8 cellular contexts compared by ENCODE assay signal in genomic region chr10:26881600-26882331, GRCh38. TPM values are rescaled to one million over a fixed set of nuclear protein-coding genes. Genes with fewer than 3 reads are reported as not detected.
A peak's percentile ranks its signal among the peaks of the same experiment; 100 is the strongest.
DNase-seq lines count a peak whose midpoint lies in the region; ATAC-seq and TF ChIP-seq lines count a peak whose summit lies in the region.

No MANE protein-coding gene starts in this region.

- no peaks in the 10 kb centered on the region for H3K9me3 Mint-ChIP-seq in endodermal cell

- no peak overlapping the region for H3K4me3 ChIP-seq in PC-3 (ENCODE audit: low read length)
- H3K4me3 ChIP-seq in endodermal cell (ENCODE audit: low read length), result no peak overlapping the region
- no peak overlapping the region for H3K4me3 ChIP-seq in mesendoderm (ENCODE audit: low read length)

- H2BK15ac ChIP-seq in mesendoderm (replicated peaks; ENCODE audit: low read depth), result no peak overlapping the region

- no peak overlapping the region for H2BK5ac ChIP-seq in mesendoderm (ENCODE audit: low read length)

- no peaks in the 10 kb centered on the region for H3K79me2 ChIP-seq in PC-3 (ENCODE audit: low read length)
- no peaks in the 10 kb centered on the region for H3K79me2 ChIP-seq in mesendoderm (ENCODE audit: control insufficient read depth, insufficient read depth, low read length)

- no peak overlapping the region for H2AK5ac ChIP-seq in mesendoderm (ENCODE audit: low read length)

- H4K5ac ChIP-seq in mesendoderm (ENCODE audit: low read length), result no peak overlapping the region

- no peaks in the 10 kb centered on the region for H3K4me1 ChIP-seq in PC-3 (ENCODE audit: insufficient read depth, low read length)
- no peaks in the 10 kb centered on the region for H3K4me1 ChIP-seq in endodermal cell (ENCODE audit: control insufficient read depth, insufficient read depth, low read length)
- no peaks in the 10 kb centered on the region for H3K4me1 ChIP-seq in mesendoderm (ENCODE audit: control insufficient read depth, low read depth, low read length)

- H3K79me1 ChIP-seq in mesendoderm (ENCODE audit: low read length), result no peaks in the 10 kb centered on the region

- DNase-seq in KBM-7 (peak; percentile 61), PC-3 (peak; percentile 67), endodermal cell (peak; percentile 55), mesendoderm (peak; percentile 80)
- no peak for DNase-seq in effector CD8-positive, alpha-beta T cell (lab: John Stamatoyannopoulos, UW)

- H3K9me2 ChIP-seq in PC-3 (replicated peaks; ENCODE audit: low read length), result no peaks in the 10 kb centered on the region

- H3K9me3 ChIP-seq in PC-3 (ENCODE audit: low read length), result no peaks in the 10 kb centered on the region
- H3K9me3 ChIP-seq in endodermal cell (ENCODE audit: control insufficient read depth, low read length), result no peaks in the 10 kb centered on the region

- 18 to 24% methylated on average over 8 to 9 of the region's 10 CpGs for WGBS in endodermal cell (ENCODE audit: insufficient coverage in 1 of 2, insufficient read length in 1 of 2), 2 experiments
- no CpG with 5 or more reads among the region's 10 CpGs for WGBS in mesendoderm (ENCODE audit: extremely low coverage, insufficient coverage, low lambda C conversion rate)

- no peak overlapping the region for H3K4me3 Mint-ChIP-seq in endodermal cell

- H3K4me2 ChIP-seq in PC-3 (ENCODE audit: low read length), result peak overlapping the region; percentile 34; the same call in 1 of the 2 replicates
- no peak overlapping the region for H3K4me2 ChIP-seq in mesendoderm (ENCODE audit: low read length)

- H3K27me3 ChIP-seq in PC-3 (ENCODE audit: low read length) (no peaks in the 10 kb centered on the region), endodermal cell (ENCODE audit: control insufficient read depth, insufficient read depth, low read length, poor library complexity, severe bottlenecking) (peaks cover 11% of the 10 kb centered on the region), mesendoderm (ENCODE audit: insufficient read depth, low read length, poor library complexity) (no peaks in the 10 kb centered on the region)

- no peak overlapping the region for H3K56ac ChIP-seq in mesendoderm (ENCODE audit: low read length)

- BruUV-seq in PC-3 (replicated peaks; lab: Mats Ljungman, UMichigan), result no TSS peak

- no peaks in the 10 kb centered on the region for H3K36me3 Mint-ChIP-seq in endodermal cell (ENCODE audit: low read depth)

- no peaks in the 10 kb centered on the region for H3K4me1 Mint-ChIP-seq in endodermal cell

- ATAC-seq in GM18519 (IDR thresholded peaks at IDR 0.05; ENCODE audit: low FRiP score, unreplicated experiment), result peak; percentile 72
- peak; percentile 83 for ATAC-seq in PC-3
- no peak for ATAC-seq in GM21367 (IDR thresholded peaks at IDR 0.05; ENCODE audit: unreplicated experiment)

- H2AFZ ChIP-seq in PC-3 (ENCODE audit: low read length), result no peak overlapping the region

- no peak overlapping the region for H3K4ac ChIP-seq in mesendoderm (ENCODE audit: low read depth, low read length)

- H3K36me3 ChIP-seq in PC-3 (ENCODE audit: low read depth, low read length), result no peaks in the 10 kb centered on the region
- no peaks in the 10 kb centered on the region for H3K36me3 ChIP-seq in endodermal cell (ENCODE audit: control insufficient read depth, insufficient read depth, low read length)
- no peaks in the 10 kb centered on the region for H3K36me3 ChIP-seq in mesendoderm (ENCODE audit: control insufficient read depth, insufficient read depth, low read length)

- TF ChIP-seq CTCF in C4-2B (conservative IDR thresholded peaks at IDR 0.05) (peak; percentile 90), PC-3 (conservative IDR thresholded peaks at IDR 0.05; ENCODE audit: low read depth, low read length) (peak; percentile 73), endodermal cell (conservative IDR thresholded peaks at IDR 0.05) (peak; percentile 87)

- no peaks in the 10 kb centered on the region for H3F3A ChIP-seq in PC-3 (ENCODE audit: low read length, unreplicated experiment)

- in situ Hi-C loops in KBM-7 (cut with MboI; ENCODE audit: low pct_unique_long_range_greater_than_20kb, low sequenced_read_pairs), result no loop called here

- H4K20me1 ChIP-seq in PC-3 (ENCODE audit: low read length), result no peaks in the 10 kb centered on the region

- POLR2A ChIA-PET in PC-3 (lab: Charles Lee; ENCODE audit: unreplicated experiment), result no interaction called here

- no peak overlapping the region for H3K23ac ChIP-seq in mesendoderm (ENCODE audit: low read length)

- no peak overlapping the region for H4K8ac ChIP-seq in mesendoderm (ENCODE audit: low read depth, low read length)

- intact Hi-C loops in PC-3 (cut with micrococcal nuclease), result loop anchor here (1.0 to 5.0 kb wide), 4 partner anchors 20 to 275 kb away; no protein-coding TSS in a partner anchor

- H3K27me3 Mint-ChIP-seq in endodermal cell (ENCODE audit: insufficient read depth), result peaks cover 8% of the 10 kb centered on the region

- H2BK120ac ChIP-seq in mesendoderm (ENCODE audit: low read depth, low read length), result no peak overlapping the region

- no peak overlapping the region for H3K18ac ChIP-seq in mesendoderm (ENCODE audit: low read length)

- H3K27ac ChIP-seq in C4-2B (no peak overlapping the region), PC-3 (ENCODE audit: low read length) (no peak overlapping the region), endodermal cell (ENCODE audit: low read depth, low read length) (no peak overlapping the region), mesendoderm (ENCODE audit: low read depth, low read length) (no peak overlapping the region)

- H3K27ac Mint-ChIP-seq in endodermal cell, result no peak overlapping the region

- CTCF ChIA-PET in PC-3 (lab: Charles Lee), result interaction anchor here (0.6 to 1.5 kb wide), 3 partner anchors 155 to 414 kb away, joined by 3 to 9 read pairs (median 5); no protein-coding TSS in a partner anchor

- H3K9ac ChIP-seq in PC-3 (ENCODE audit: low read length) (no peak overlapping the region), endodermal cell (ENCODE audit: extremely low read depth, low read length, poor library complexity, severe bottlenecking) (no peak overlapping the region), mesendoderm (ENCODE audit: low read length) (no peak overlapping the region)

RNA-seq across cellular contexts. Expression of gene ABI1, which starts 21.0 kb away (rescaled TPM):
- total RNA-seq in PC-3 (2014; rRNA removed) (20.7 and 25.2 TPM in 2 replicates), endodermal cell (10 to 100 TPM; 40.6 to 42.2 TPM)
- polyA plus RNA-seq in endodermal cell (2013, experiment 1 of 2), result 32.3 TPM
- 30.6 TPM for polyA plus RNA-seq in endodermal cell (2013, experiment 2 of 2)
- 24.5 TPM for polyA plus RNA-seq in mesendoderm (2013, experiment 1 of 2)
- 25.7 TPM for polyA plus RNA-seq in mesendoderm (2013, experiment 2 of 2)
